9 cellular contexts compared by ENCODE assay signal in genomic region chr11:68750197-68750987, GRCh38. TPM values are rescaled to one million over a fixed set of nuclear protein-coding genes. Genes with fewer than 3 reads are reported as not detected.
A peak's percentile ranks its signal among the peaks of the same experiment; 100 is the strongest.
DNase-seq lines count a peak whose midpoint lies in the region; ATAC-seq, FAIRE-seq and TF ChIP-seq lines count a peak whose summit lies in the region.
"Had no signal": no experiment of that assay in that cellular context is flagged by ENCODE, and none has a peak within 500 bp of the region (broad histone marks: within the 10 kb centered on the region; RNA-seq: fewer than 3 reads in every experiment).

No MANE protein-coding gene starts in this region.

- peaks cover 2 to 9% (median 5%) of the 10 kb centered on the region in 3 donors for H3K4me1 Mint-ChIP-seq in IgD-negative memory B cell
- peaks cover 12% of the 10 kb centered on the region for H3K4me1 Mint-ChIP-seq in activated CD4-positive, alpha-beta memory T cell treated with anti-CD3 and anti-CD28 coated beads for 36 hours (ENCODE audit: low read depth)

- peaks cover 1% of the 10 kb centered on the region for H3K36me3 Mint-ChIP-seq in IgD-negative memory B cell
- no peaks in the 10 kb centered on the region for H3K36me3 Mint-ChIP-seq in activated CD4-positive, alpha-beta memory T cell treated with anti-CD3 and anti-CD28 coated beads for 36 hours

- no peaks in the 10 kb centered on the region for H3K27me3 ChIP-seq in esophagus squamous epithelium
- H3K27me3 ChIP-seq in gastrocnemius medialis, result peaks cover 8 to 25% (median 11%) of the 10 kb centered on the region in 3 donors
- no peaks in the 10 kb centered on the region; the same call in 1 of the 2 replicates for H3K27me3 ChIP-seq in SJCRH30

- FAIRE-seq in HTR-8/SVneo (lab: Jason Lieb, UNC), result no peak
- no peak for FAIRE-seq in frontal cortex (lab: Jason Lieb, UNC)

- intact Hi-C loops in activated CD4-positive, alpha-beta memory T cell treated with anti-CD3 and anti-CD28 coated beads for 36 hours (cut with micrococcal nuclease), result no loop called here
- intact Hi-C loops in esophagus squamous epithelium (cut with DNase I) (no loop called here), gastrocnemius medialis (cut with DNase I; ENCODE audit: low total_unique reads) (no loop called here)

- peaks cover 0 to 30% (median 0%) of the 10 kb centered on the region in 3 donors for H3K36me3 ChIP-seq in esophagus squamous epithelium
- peaks cover 0 to 7% of the 10 kb centered on the region in 2 donors for H3K36me3 ChIP-seq in gastrocnemius medialis
- H3K36me3 ChIP-seq in SJCRH30, result no peaks in the 10 kb centered on the region

- H3K9me3 ChIP-seq in esophagus squamous epithelium (no peaks in the 10 kb centered on the region), gastrocnemius medialis (no peaks in the 10 kb centered on the region), SJCRH30 (replicated peaks) (no peaks in the 10 kb centered on the region)

- 30 to 72% methylated on average over 3 to 19 of the region's 74 CpGs for WGBS in esophagus squamous epithelium, 2 donors

- in situ Hi-C loops in gastrocnemius medialis (cut with MboI; ENCODE audit: low sequenced_read_pairs in 4 of 4), result loop anchor here in 1 of 4 donors (25.0 kb wide), 1 partner anchor 112 kb away; no protein-coding TSS in a partner anchor

- H3K4me3 Mint-ChIP-seq in IgD-negative memory B cell, result peak overlapping the region; percentile 68 to 90 (median 85)
- H3K4me3 Mint-ChIP-seq in activated CD4-positive, alpha-beta memory T cell treated with anti-CD3 and anti-CD28 coated beads for 36 hours, result peak overlapping the region; percentile 50

- peak overlapping the region; percentile 47 to 80 (median 62) for H3K4me3 ChIP-seq in esophagus squamous epithelium
- peak overlapping the region in 3 of 4 donors; percentile 13 to 26 (median 20) for H3K4me3 ChIP-seq in gastrocnemius medialis
- H3K4me3 ChIP-seq in SJCRH30, result no peak overlapping the region

- TF ChIP-seq CTCF in esophagus squamous epithelium (IDR thresholded peaks at IDR 0.05), result no peak
- TF ChIP-seq CTCF in gastrocnemius medialis (IDR thresholded peaks at IDR 0.05 in 4 of 5, conservative IDR thresholded peaks at IDR 0.05 in 1 of 5), result no peak

- TF ChIP-seq POLR2A in esophagus squamous epithelium (IDR thresholded peaks at IDR 0.05) (no peak), gastrocnemius medialis (IDR thresholded peaks at IDR 0.05) (no peak)

- CTCF ChIA-PET in activated CD4-positive, alpha-beta memory T cell treated with anti-CD3 and anti-CD28 coated beads for 36 hours (lab: Charles Lee), result no interaction called here

- peak overlapping the region in 1 of 3 donors; percentile 39 for H3K27ac Mint-ChIP-seq in IgD-negative memory B cell
- H3K27ac Mint-ChIP-seq in activated CD4-positive, alpha-beta memory T cell treated with anti-CD3 and anti-CD28 coated beads for 36 hours, result no peak overlapping the region

- H3K27ac ChIP-seq in esophagus squamous epithelium, result peak overlapping the region in 3 of 4 donors; percentile 48 to 76 (median 72)
- H3K27ac ChIP-seq in gastrocnemius medialis, result no peak overlapping the region
- H3K27ac ChIP-seq in SJCRH30, result no peak overlapping the region
- H3K27ac ChIP-seq: epithelial cell of prostate had no signal

- H3K9me3 Mint-ChIP-seq in IgD-negative memory B cell, result no peaks in the 10 kb centered on the region
- no peaks in the 10 kb centered on the region for H3K9me3 Mint-ChIP-seq in activated CD4-positive, alpha-beta memory T cell treated with anti-CD3 and anti-CD28 coated beads for 36 hours

- DNase-seq in activated CD4-positive, alpha-beta memory T cell treated with anti-CD3 and anti-CD28 coated beads for 36 hours, result no peak
- DNase-seq in esophagus squamous epithelium (lab: John Stamatoyannopoulos, UW) (no peak), gastrocnemius medialis (no peak), HTR-8/SVneo (ENCODE audit: insufficient read length, low spot score) (no peak), frontal cortex (ENCODE audit: low spot score in 2 of 2) (no peak), SJCRH30 (no peak)

- H3K4me1 ChIP-seq in esophagus squamous epithelium (peaks cover 5 to 23% (median 18%) of the 10 kb centered on the region in 3 donors), gastrocnemius medialis (peaks cover 9 to 10% of the 10 kb centered on the region in 2 donors), SJCRH30 (no peaks in the 10 kb centered on the region)

- POLR2A ChIA-PET in activated CD4-positive, alpha-beta memory T cell treated with anti-CD3 and anti-CD28 coated beads for 36 hours (lab: Charles Lee), result no interaction called here

- ATAC-seq in gastrocnemius medialis (no peak), GM21367 (IDR thresholded peaks at IDR 0.05; ENCODE audit: unreplicated experiment) (no peak)

- no peaks in the 10 kb centered on the region for H3K27me3 Mint-ChIP-seq in IgD-negative memory B cell
- H3K27me3 Mint-ChIP-seq in activated CD4-positive, alpha-beta memory T cell treated with anti-CD3 and anti-CD28 coated beads for 36 hours, result no peaks in the 10 kb centered on the region

RNA-seq across cellular contexts. Expression of gene TESMIN, which starts 0.9 kb away (rescaled TPM):
- polyA plus RNA-seq in IgD-negative memory B cell, result 5.1 TPM
- total RNA-seq in activated CD4-positive, alpha-beta memory T cell treated with anti-CD3 and anti-CD28 coated beads for 36 hours, result 1 to 10 TPM; 6.6 to 7.3 TPM
- total RNA-seq in esophagus squamous epithelium, result 1 to 10 TPM; 3.1 to 5.3 (median 4.4) TPM
- under 1 TPM in 2 of 4 donors, not detected in 2; 0.16 to 0.17 TPM for total RNA-seq in gastrocnemius medialis
- 1.2 TPM for total RNA-seq in frontal cortex
- not detected in 2 replicates for total RNA-seq in SJCRH30 (2014; rRNA removed; shearing (Covaris generic))

Comparison
In these comparisons a context has a peak if more than half of its experiments do, and no peak if none do; other contexts are left out.
1. H3K27ac ChIP-seq: peak in esophagus squamous epithelium (3 of 4); none in gastrocnemius medialis (0 of 4) and SJCRH30 (single experiment).